ENCODE assay signal across 2 cellular contexts in genomic region chrX:112108145-112108544, GRCh38.
A peak's percentile ranks its signal among the peaks of the same experiment; 100 is the strongest.
TF ChIP-seq lines count a peak whose summit lies in the region.

No MANE protein-coding gene starts in this region.

TF ChIP-seq in HepG2, 621 proteins besides CTCF, POLR2A, EP300 and RAD21:
- TF ChIP-seq E2F1 (CRISPR knock-in tag; IDR thresholded peaks at IDR 0.05) (no peak), ATF7 (IDR thresholded peaks at IDR 0.05) (peak; percentile 95), ATF7 (CRISPR knock-in tag; IDR thresholded peaks at IDR 0.05) (no peak), ZBTB25 (CRISPR knock-in tag; IDR thresholded peaks at IDR 0.05) (no peak), CREB1 (IDR thresholded peaks at IDR 0.05) (peak; percentile 91), CREB1 (CRISPR knock-in tag; IDR thresholded peaks at IDR 0.05) (no peak), SCMH1 (CRISPR knock-in tag; IDR thresholded peaks at IDR 0.05; ENCODE audit: borderline replicate concordance) (no peak)

TF ChIP-seq in K562, 482 proteins besides CTCF, POLR2A, EP300 and RAD21:
- peak; percentile 11; the same call in 1 of the 2 replicates for TF ChIP-seq ATF3 (IDR thresholded peaks at IDR 0.05)
- TF ChIP-seq ATF3 (CRISPR knock-in tag; conservative IDR thresholded peaks at IDR 0.05), result no peak
- no peak for TF ChIP-seq BACH1 (tag; IDR thresholded peaks at IDR 0.05)
